ENCODE assay signal across 18 cellular contexts in the genomic region with DNA sequence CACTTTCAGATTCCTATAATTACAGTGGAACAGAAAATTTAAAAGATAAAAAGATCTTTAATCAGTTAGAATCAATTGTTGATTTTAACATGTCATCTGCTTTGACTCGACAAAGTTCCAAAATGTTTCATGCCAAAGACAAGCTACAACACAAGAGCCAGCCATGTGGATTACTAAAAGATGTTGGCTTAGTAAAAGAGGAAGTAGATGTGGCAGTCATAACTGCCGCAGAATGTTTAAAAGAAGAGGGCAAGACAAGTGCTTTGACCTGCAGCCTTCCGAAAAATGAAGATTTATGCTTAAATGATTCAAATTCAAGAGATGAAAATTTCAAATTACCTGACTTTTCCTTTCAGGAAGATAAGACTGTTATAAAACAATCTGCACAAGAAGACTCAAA.
"Had no signal": no experiment of that assay in that cellular context is flagged by ENCODE, and none has a peak within 500 bp of the region (broad histone marks: within the 10 kb centered on the region; RNA-seq: fewer than 3 reads in every experiment).

No MANE protein-coding gene starts in this region.

- H3K4me2 ChIP-seq: hepatocyte had no signal

- H2AFZ ChIP-seq: hepatocyte had no signal

- H3K27me3 ChIP-seq: body of pancreas, hepatocyte, right atrium auricular region, tibial artery had no signal

- DNase-seq: activated B cell treated with CpG ODN at 0.5 μM for 24 hours; activated CD4-positive, alpha-beta T cell treated with anti-CD3 and anti-CD28 coated beads for 4 hours; activated CD8-positive, alpha-beta T cell treated with anti-CD3 and anti-CD28 coated beads for 36 hours; activated naive CD4-positive, alpha-beta T cell treated with anti-CD3 and anti-CD28 coated beads for 36 hours; activated T-cell treated with anti-CD3 and anti-CD28 coated beads, Interleukin-2, amount 50 U/mL, for 1 hour; body of pancreas; effector memory CD8-positive, alpha-beta T cell; foreskin fibroblast; mesenchymal stem cell; mucosa of descending colon; naive B cell; stimulated activated naive CD8-positive, alpha-beta T cell treated with anti-CD3 and anti-CD28 coated beads, Interleukin-15, Interleukin-2, amounts not matched to agents 100 U/mL and 50 U/mL, for 24 hours; substantia nigra; tibial artery had no signal

- H3K4me3 ChIP-seq: body of pancreas, hepatocyte, mucosa of descending colon, right atrium auricular region, skin epidermis, tibial artery had no signal

- H3K9me3 ChIP-seq: body of pancreas, mucosa of descending colon, right atrium auricular region, tibial artery had no signal

- FAIRE-seq: urothelium cell line had no signal

- H3K27ac ChIP-seq: body of pancreas, hepatocyte, right atrium auricular region, skin epidermis, tibial artery had no signal

- H3K4me1 ChIP-seq: right atrium auricular region, tibial artery had no signal

- ATAC-seq: activated CD8-positive, alpha-beta T cell treated with anti-CD3 and anti-CD28 coated beads for 36 hours; body of pancreas; effector memory CD8-positive, alpha-beta T cell; mucosa of descending colon; stimulated activated naive CD8-positive, alpha-beta T cell treated with anti-CD3 and anti-CD28 coated beads, Interleukin-15, Interleukin-2, amounts not matched to agents 100 U/mL and 50 U/mL, for 24 hours had no signal
